8 cellular contexts compared by ENCODE assay signal in the genomic region with DNA sequence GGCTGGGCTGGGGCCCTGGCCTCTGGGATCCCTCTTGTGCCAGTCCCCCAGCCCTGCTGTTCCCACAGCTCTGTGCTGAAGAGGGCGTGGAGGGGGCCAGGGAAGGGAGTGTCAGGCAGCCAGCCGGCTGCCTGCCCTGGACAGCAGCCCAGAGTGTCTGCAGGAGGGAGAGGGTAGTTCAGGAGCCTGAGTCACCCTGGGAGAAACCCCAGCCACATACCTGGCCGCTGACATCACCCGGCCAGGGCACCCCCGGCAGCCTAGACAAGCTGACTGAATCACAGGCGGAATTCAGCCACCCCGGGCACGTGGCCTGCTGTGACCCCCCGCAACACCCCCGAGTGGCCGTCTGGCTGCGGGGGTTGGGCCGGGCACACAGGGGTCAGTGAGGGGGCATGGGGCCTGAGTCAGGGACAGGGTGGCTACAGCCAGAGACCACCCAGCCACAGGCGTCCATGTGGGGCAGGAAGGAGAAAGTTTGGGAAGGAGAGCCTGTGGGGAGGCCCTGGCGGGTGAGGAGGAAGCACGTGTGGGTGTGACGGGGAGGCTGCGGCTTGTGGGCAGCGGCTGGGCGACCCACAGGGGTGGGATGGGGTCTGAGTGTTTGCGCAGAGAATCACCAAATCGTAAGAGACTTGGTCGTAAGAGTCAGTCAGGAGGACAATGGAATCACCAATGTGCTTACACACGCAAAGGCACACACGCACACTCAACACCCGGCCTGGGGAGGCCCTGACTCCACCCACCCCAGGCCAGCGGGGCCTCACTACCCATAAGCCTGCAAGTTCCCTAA. TPM values are rescaled to one million over a fixed set of nuclear protein-coding genes. Genes with fewer than 3 reads are reported as not detected.
DNase-seq lines count a peak whose midpoint lies in the region; ATAC-seq, FAIRE-seq and TF ChIP-seq lines count a peak whose summit lies in the region.

No MANE protein-coding gene starts in this region.

- no peak overlapping the region for H3K4me3 ChIP-seq in brain microvascular endothelial cell (ENCODE audit: low read depth, low read length)
- no peak overlapping the region for H3K4me3 ChIP-seq in small intestine (ENCODE audit: low read depth in 1 of 2, low read length in 2 of 2)

- no peaks in the 10 kb centered on the region for H3K9me3 ChIP-seq in small intestine (ENCODE audit: control insufficient read depth, low read depth)

- peaks cover 0 to 2% (median 0%) of the 10 kb centered on the region in 6 donors for H3K9me3 Mint-ChIP-seq in immature natural killer cell

- DNase-seq in Caki2 (ENCODE audit: low read depth) (peak; percentile 100), HPDE6-E6E7 (ENCODE audit: extremely low spot score) (peak; percentile 94), SW 1271 (lab: John Stamatoyannopoulos, UW) (peak; percentile 92 to 96), brain microvascular endothelial cell (peak; percentile 99), immature natural killer cell (peak; percentile 89 to 96 (median 92)), small intestine (peak; percentile 97)

- H3K36me3 ChIP-seq in brain microvascular endothelial cell (replicated peaks) (no peaks in the 10 kb centered on the region), small intestine (ENCODE audit: control insufficient read depth in 2 of 2, insufficient read depth in 2 of 2, low read length in 2 of 2) (no peaks in the 10 kb centered on the region)

- peak overlapping the region; percentile 78 to 80 (median 80) for H3K4me3 Mint-ChIP-seq in immature natural killer cell

- H3K27me3 ChIP-seq in brain microvascular endothelial cell (replicated peaks): no peaks in the 10 kb centered on the region
- H3K27me3 ChIP-seq in small intestine (ENCODE audit: control insufficient read depth in 2 of 2, insufficient read depth in 2 of 2, low read length in 2 of 2): no peaks in the 10 kb centered on the region

- WGBS in small intestine, 3 donors: 8 to 13% (median 9%) methylated on average over 23 to 27 of the region's 27 CpGs

- ATAC-seq in GM21619 (IDR thresholded peaks at IDR 0.05; ENCODE audit: unreplicated experiment): no peak
- ATAC-seq in HG03565 (IDR thresholded peaks at IDR 0.05; ENCODE audit: unreplicated experiment): no peak

- TF ChIP-seq CTCF in brain microvascular endothelial cell (IDR thresholded peaks at IDR 0.05; ENCODE audit: low read depth, low read length, missing control alignments): peak; percentile 2

- H3K27me3 Mint-ChIP-seq in immature natural killer cell (ENCODE audit: low read depth in 3 of 3): peaks cover 28 to 36% (median 32%) of the 10 kb centered on the region in 3 donors

- H3K27ac Mint-ChIP-seq in immature natural killer cell: peak overlapping the region; percentile 78 to 98 (median 96)

- peaks cover 46 to 50% of the 10 kb centered on the region in 2 donors for H3K4me1 Mint-ChIP-seq in immature natural killer cell

- in situ Hi-C loops in Caki2 (cut with HindIII; ENCODE audit: low pct_unique_long_range_greater_than_20kb, low sequenced_read_pairs): no loop called here
- in situ Hi-C loops in brain microvascular endothelial cell (cut with HindIII; ENCODE audit: low pct_ligation_motif_present, low sequenced_read_pairs): no loop called here

- H3K27ac ChIP-seq in brain microvascular endothelial cell (peak overlapping the region; percentile 99), small intestine (ENCODE audit: low read depth in 1 of 2, low read length in 1 of 2) (peak overlapping the region; percentile 50 to 87)

- H3K4me1 ChIP-seq in small intestine (ENCODE audit: control insufficient read depth in 2 of 2, insufficient read depth in 1 of 2, low read depth in 1 of 2, low read length in 1 of 2): peaks cover 2 to 6% of the 10 kb centered on the region in 2 donors

- H3K36me3 Mint-ChIP-seq in immature natural killer cell: no peaks in the 10 kb centered on the region

- FAIRE-seq in small intestine (lab: Jason Lieb, UNC): no peak

RNA-seq across cellular contexts. Expression of a gene that starts 11.9 kb away (rescaled TPM):
- 2.5 and 3.2 TPM in 2 replicates for total RNA-seq in Caki2 (2014; rRNA removed; shearing (Covaris generic); ENCODE audit: low replicate concordance)
- polyA plus RNA-seq in immature natural killer cell (10 to 100 TPM; 11.6 to 30.1 (median 11.6) TPM), small intestine (10 to 100 TPM in 1 of 3 donors, 1 to 10 TPM in 1, under 1 TPM in 1; 0.89 to 19.0 (median 2.2) TPM)

RNA-seq across cellular contexts. Expression of a gene that starts 32.2 kb away (rescaled TPM):
- 120 and 165 TPM in 2 replicates for total RNA-seq in Caki2 (2014; rRNA removed; shearing (Covaris generic); ENCODE audit: low replicate concordance)
- polyA plus RNA-seq in immature natural killer cell (10 to 100 TPM; 50.8 to 62.2 (median 54.5) TPM), small intestine (10 to 100 TPM; 30.3 to 42.4 (median 32.7) TPM)

RNA-seq across cellular contexts. Expression of a gene that starts 40.9 kb away (rescaled TPM):
- total RNA-seq in Caki2 (2014; rRNA removed; shearing (Covaris generic); ENCODE audit: low replicate concordance): 15.1 and 18.0 TPM in 2 replicates
- under 1 TPM in 2 of 3 donors, not detected in 1; 0.48 to 0.80 TPM for polyA plus RNA-seq in immature natural killer cell
- polyA plus RNA-seq in small intestine: 1 to 10 TPM; 1.6 to 9.1 (median 1.9) TPM

RNA-seq across cellular contexts. Expression of a gene that starts 42.3 kb away (rescaled TPM):
- total RNA-seq in Caki2 (2014; rRNA removed; shearing (Covaris generic); ENCODE audit: low replicate concordance): 35.2 and 37.5 TPM in 2 replicates
- polyA plus RNA-seq in immature natural killer cell: 1 to 10 TPM; 3.9 to 5.7 (median 4.0) TPM
- polyA plus RNA-seq in small intestine: 1 to 10 TPM; 1.3 to 1.9 (median 1.8) TPM

RNA-seq across cellular contexts. Expression of a gene that starts 49.5 kb away (rescaled TPM):
- 32.3 and 33.2 TPM in 2 replicates for total RNA-seq in Caki2 (2014; rRNA removed; shearing (Covaris generic); ENCODE audit: low replicate concordance)
- polyA plus RNA-seq in immature natural killer cell (1 to 10 TPM in 1 of 3 donors, under 1 TPM in 2; 0.43 to 2.3 (median 0.77) TPM), small intestine (1 to 10 TPM in 1 of 3 donors, under 1 TPM in 2; 0.27 to 4.1 (median 0.67) TPM)
